17 cellular contexts compared by ENCODE assay signal in genomic region chr7:265192-265997, GRCh38.
DNase-seq lines count a peak whose midpoint lies in the region; ATAC-seq lines count a peak whose summit lies in the region.
"Had no signal": no experiment of that assay in that cellular context is flagged by ENCODE, and none has a peak within 500 bp of the region (broad histone marks: within the 10 kb centered on the region; RNA-seq: fewer than 3 reads in every experiment).

No MANE protein-coding gene starts in this region.

- H3K4me2 ChIP-seq in BLaER1 = no peak overlapping the region

- H3K27me3 ChIP-seq in BLaER1 (no peaks in the 10 kb centered on the region), mucosa of stomach (ENCODE audit: control insufficient read depth, insufficient read depth, low read length) (peaks cover 4% of the 10 kb centered on the region)

- ATAC-seq in GM18867 (IDR thresholded peaks at IDR 0.05; ENCODE audit: unreplicated experiment) (no peak), HG02759 (IDR thresholded peaks at IDR 0.05; ENCODE audit: unreplicated experiment) (no peak)
- ATAC-seq: natural killer cell had no signal

- peaks cover 17% of the 10 kb centered on the region for H3K36me3 ChIP-seq in BLaER1
- no peaks in the 10 kb centered on the region for H3K36me3 ChIP-seq in mucosa of stomach (ENCODE audit: control insufficient read depth, insufficient read depth, low read length)

- DNase-seq in ELR (ENCODE audit: low read depth) (peak; percentile 30), fibroblast of peridontal ligament (ENCODE audit: extremely low read depth) (peak; percentile 19), RPMI8226 (no peak)
- DNase-seq: activated CD4-positive, alpha-beta T cell treated with anti-CD3 and anti-CD28 coated beads, Interleukin-2, amount 10 ng/mL, durations not matched to agents 24 days and 14 days; HFFc6; natural killer cell; NCI-H1417 treated with DMSO at 0.1 percent for 48 hours; NCI-H2107; NCI-H524 treated with DMSO at 0.1 percent for 48 hours; stimulated activated CD4-positive, alpha-beta T cell treated with anti-CD3 and anti-CD28 coated beads, Interleukin-2, amount 100 ng/mL, for 48 hours; stimulated activated naive CD4-positive, alpha-beta T cell treated with Interleukin-2 at 50 U/mL for 16 hours; T-cell; tibial artery had no signal

- no peaks in the 10 kb centered on the region for H3K4me1 ChIP-seq in BLaER1
- H3K4me1 ChIP-seq in mucosa of stomach (ENCODE audit: control insufficient read depth, insufficient read depth, low read length) = peaks cover 18% of the 10 kb centered on the region
- H3K4me1 ChIP-seq: tibial artery had no signal

- H3K4me3 ChIP-seq in BLaER1 = no peak overlapping the region
- H3K4me3 ChIP-seq in mucosa of stomach (ENCODE audit: low read length) = peak overlapping the region; percentile 6
- H3K4me3 ChIP-seq: tibial artery had no signal

- H3K9me3 ChIP-seq in BLaER1 (peaks cover 31% of the 10 kb centered on the region), mucosa of stomach (ENCODE audit: control insufficient read depth, low read length) (no peaks in the 10 kb centered on the region)

- H3K9ac ChIP-seq in BLaER1 = 0 out of 2 replicates have a peak overlapping the region, but pooled peaks have one; percentile 2
- H3K9ac ChIP-seq in mucosa of stomach (ENCODE audit: low read length) = no peak overlapping the region

- no peak overlapping the region for H3K27ac ChIP-seq in BLaER1
- H3K27ac ChIP-seq: tibial artery had no signal

- H4K20me1 ChIP-seq in BLaER1 = no peaks in the 10 kb centered on the region
